1 cellular context compared by ENCODE assay signal in genomic region chr10:94549221-94549620, GRCh38.
TF ChIP-seq lines count a peak whose summit lies in the region.

No MANE protein-coding gene starts in this region.

TF ChIP-seq in WTC11, 78 proteins besides CTCF, POLR2A, EP300 and RAD21:
- TF ChIP-seq ZSCAN18 (CRISPR knock-in tag; IDR thresholded peaks at IDR 0.05): no peak
- TF ChIP-seq FOXP1 (CRISPR knock-in tag; IDR thresholded peaks at IDR 0.05; ENCODE audit: borderline replicate concordance): no peak
- no peak for TF ChIP-seq GTF2I (CRISPR knock-in tag; conservative IDR thresholded peaks at IDR 0.05)
- no peak for TF ChIP-seq ZNF317 (CRISPR knock-in tag; IDR thresholded peaks at IDR 0.05; ENCODE audit: borderline replicate concordance, low read depth)
- TF ChIP-seq ZMAT4 (CRISPR knock-in tag; IDR thresholded peaks at IDR 0.05): no peak
- TF ChIP-seq ZNF138 (CRISPR knock-in tag; conservative IDR thresholded peaks at IDR 0.05): no peak
- no peak for TF ChIP-seq GRHL2 (CRISPR knock-in tag; IDR thresholded peaks at IDR 0.05; ENCODE audit: insufficient replicate concordance, severe bottlenecking)
- TF ChIP-seq PRDM15 (CRISPR knock-in tag; IDR thresholded peaks at IDR 0.05): no peak
- TF ChIP-seq ZNF425 (CRISPR knock-in tag; conservative IDR thresholded peaks at IDR 0.05): no peak
- TF ChIP-seq KAT7 (CRISPR knock-in tag; IDR thresholded peaks at IDR 0.05; ENCODE audit: borderline replicate concordance): no peak
- no peak for TF ChIP-seq ZNF396 (CRISPR knock-in tag; IDR thresholded peaks at IDR 0.05; ENCODE audit: borderline replicate concordance)
- TF ChIP-seq ZBTB21 (CRISPR knock-in tag; IDR thresholded peaks at IDR 0.05; ENCODE audit: borderline replicate concordance): no peak
- no peak for TF ChIP-seq CBFB (CRISPR knock-in tag; IDR thresholded peaks at IDR 0.05; ENCODE audit: low read depth)
- no peak for TF ChIP-seq EMX1 (CRISPR knock-in tag; IDR thresholded peaks at IDR 0.05)
- no peak for TF ChIP-seq ZNF281 (CRISPR knock-in tag; IDR thresholded peaks at IDR 0.05)
